Comparison of ENCODE assay signal across 11 cellular contexts in genomic region chr10:3526721-3527120, GRCh38.
A peak's percentile ranks its signal among the peaks of the same experiment; 100 is the strongest.
DNase-seq lines count a peak whose midpoint lies in the region; ATAC-seq and TF ChIP-seq lines count a peak whose summit lies in the region.
"Had no signal": no experiment of that assay in that cellular context is flagged by ENCODE, and none has a peak within 500 bp of the region (broad histone marks: within the 10 kb centered on the region; RNA-seq: fewer than 3 reads in every experiment).

No MANE protein-coding gene starts in this region.

- DNase-seq in GM04504 (ENCODE audit: low read depth), result peak; percentile 64
- DNase-seq in astrocyte of the hippocampus (ENCODE audit: low read depth, low spot score), result peak; percentile 75
- DNase-seq in left cardiac atrium, result no peak
- no peak for DNase-seq in NCI-H2081 treated with DMSO at 0.1 percent for 48 hours (lab: John Stamatoyannopoulos, UW)
- DNase-seq in activated gamma-delta T cell treated with Interleukin-2 at 50 U/mL for 16 hours, result no peak
- no peak for DNase-seq in endothelial cell (ENCODE audit: low spot score)
- DNase-seq: body of pancreas; NCI-H1436; stimulated activated CD4-positive, alpha-beta T cell treated with anti-CD3 and anti-CD28 coated beads, Interleukin-15, amount 100 ng/mL, for 24 hours had no signal

- no peaks in the 10 kb centered on the region for H3K9me3 Mint-ChIP-seq in endothelial cell (ENCODE audit: unreplicated experiment)

- peak; percentile 73 to 81 for ATAC-seq in left cardiac atrium
- no peak for ATAC-seq in HG03196 (IDR thresholded peaks at IDR 0.05; ENCODE audit: unreplicated experiment)
- ATAC-seq: body of pancreas had no signal

- no peak overlapping the region for H3K4me3 ChIP-seq in skin epidermis
- H3K4me3 ChIP-seq: body of pancreas had no signal

- H3K4me3 Mint-ChIP-seq in endothelial cell (ENCODE audit: unreplicated experiment), result no peak overlapping the region

- H3K36me3 Mint-ChIP-seq in endothelial cell (ENCODE audit: low read depth, unreplicated experiment), result no peaks in the 10 kb centered on the region

- H3K4me1 Mint-ChIP-seq in endothelial cell (ENCODE audit: unreplicated experiment), result no peaks in the 10 kb centered on the region

- no peak for TF ChIP-seq CTCF in endothelial cell (IDR thresholded peaks at IDR 0.05; ENCODE audit: unreplicated experiment)

- H3K27ac Mint-ChIP-seq in endothelial cell (ENCODE audit: unreplicated experiment), result no peak overlapping the region

- intact Hi-C loops in left cardiac atrium (cut with DNase I), result loop anchor here in 1 of 2 donors (5.0 kb wide), 1 partner anchor 256 kb away; no protein-coding TSS in a partner anchor

- H3K27ac ChIP-seq in skin epidermis, result peak overlapping the region in 17 of 21 experiments; percentile 2 to 88 (median 64)

- peaks cover 2% of the 10 kb centered on the region for H3K27me3 Mint-ChIP-seq in endothelial cell (ENCODE audit: unreplicated experiment)

Comparison
In these comparisons a context has a peak if more than half of its experiments do, and no peak if none do; other contexts are left out.
1. DNase-seq: peak in GM04504 (single experiment) and astrocyte of the hippocampus (single experiment); none in left cardiac atrium (single experiment), NCI-H2081 treated with DMSO at 0.1 percent for 48 hours (single experiment), activated gamma-delta T cell treated with Interleukin-2 at 50 U/mL for 16 hours (single experiment) and endothelial cell (single experiment).